17 cellular contexts compared by ENCODE assay signal in the genomic region with DNA sequence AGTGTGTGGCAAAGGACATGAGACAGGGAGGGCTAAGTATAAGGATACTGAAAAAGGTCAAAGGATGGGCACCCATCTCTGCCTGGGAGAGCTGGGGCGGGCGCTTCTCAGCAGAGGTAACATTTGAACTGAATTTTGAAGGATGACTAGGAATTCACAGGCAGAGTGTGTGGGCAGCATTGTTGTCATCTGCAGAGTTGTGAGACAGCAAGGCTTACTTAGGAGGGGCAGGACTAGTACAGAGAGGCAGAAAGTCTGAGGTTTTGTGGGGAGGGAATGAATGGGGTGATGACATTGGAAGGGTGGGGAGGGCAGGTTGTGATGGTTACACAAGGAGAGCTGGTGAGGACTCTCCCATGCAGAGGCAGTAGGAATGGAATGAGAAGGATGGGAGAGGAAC.
"Had no signal": no experiment of that assay in that cellular context is flagged by ENCODE, and none has a peak within 500 bp of the region (broad histone marks: within the 10 kb centered on the region; RNA-seq: fewer than 3 reads in every experiment).

No MANE protein-coding gene starts in this region.

- H3K9me3 Mint-ChIP-seq: activated naive CD4-positive, alpha-beta T cell treated with anti-CD3 and anti-CD28 coated beads, Interleukin-2, amount 10 ng/mL, durations not matched to agents 7 days and 5 days; activated T-helper 2 cell treated with anti-CD3 and anti-CD28 coated beads, Interferon-gamma antibody, Interleukin-2, Interleukin-4, amounts not matched to agents 10 μg/mL and 5 μg/mL and 100 μg/mL, durations not matched to agents 14 hours and 24 hours and 36 hours; central memory CD8-positive, alpha-beta T cell; dendritic cell treated with granulocyte-macrophage colony-stimulating factor and Interleukin-4, amounts not matched to agents 40 ng/mL and 50 ng/mL, for 4 days; endodermal cell; nephron progenitor cell had no signal

- DNase-seq: activated CD4-positive, alpha-beta T cell treated with anti-CD3 and anti-CD28 coated beads for 4 hours; activated naive CD4-positive, alpha-beta T cell treated with anti-CD3 and anti-CD28 coated beads, Interleukin-2, amount 10 ng/mL, durations not matched to agents 7 days and 5 days; endodermal cell; erythroblast; foreskin keratinocyte; left ventricle myocardium superior; mesendoderm; nephron progenitor cell; psoas muscle; stimulated activated CD4-positive, alpha-beta T cell treated with anti-CD3 and anti-CD28 coated beads, Interleukin-12 subunit alpha, Interleukin-12 subunit beta, amount 100 ng/mL, for 4 hours; stimulated activated naive CD8-positive, alpha-beta T cell treated with anti-CD3 and anti-CD28 coated beads, Interleukin-15, Interleukin-2, amounts not matched to agents 100 U/mL and 50 U/mL, for 24 hours; upper lobe of right lung; WERI-Rb-1 had no signal

- H3K4me3 Mint-ChIP-seq: activated naive CD4-positive, alpha-beta T cell treated with anti-CD3 and anti-CD28 coated beads, Interleukin-2, amount 10 ng/mL, durations not matched to agents 7 days and 5 days; central memory CD8-positive, alpha-beta T cell; dendritic cell treated with granulocyte-macrophage colony-stimulating factor and Interleukin-4, amounts not matched to agents 40 ng/mL and 50 ng/mL, for 4 days; endodermal cell; nephron progenitor cell had no signal

- H3K4me3 ChIP-seq: psoas muscle, upper lobe of right lung had no signal

- H3K9me3 ChIP-seq: psoas muscle, upper lobe of right lung had no signal

- H3K27ac ChIP-seq: foreskin keratinocyte, psoas muscle, upper lobe of right lung, WERI-Rb-1 had no signal

- H3K27ac Mint-ChIP-seq: activated naive CD4-positive, alpha-beta T cell treated with anti-CD3 and anti-CD28 coated beads, Interleukin-2, amount 10 ng/mL, durations not matched to agents 7 days and 5 days; activated T-helper 2 cell treated with anti-CD3 and anti-CD28 coated beads, Interferon-gamma antibody, Interleukin-2, Interleukin-4, amounts not matched to agents 10 μg/mL and 5 μg/mL and 100 μg/mL, durations not matched to agents 14 hours and 24 hours and 36 hours; dendritic cell treated with granulocyte-macrophage colony-stimulating factor and Interleukin-4, amounts not matched to agents 40 ng/mL and 50 ng/mL, for 4 days; endodermal cell; nephron progenitor cell had no signal

- H3K36me3 ChIP-seq: upper lobe of right lung, WERI-Rb-1 had no signal

- H3K4me1 ChIP-seq: foreskin keratinocyte, psoas muscle, upper lobe of right lung had no signal

- H3K27me3 ChIP-seq: foreskin keratinocyte, upper lobe of right lung had no signal

- H3K4me1 Mint-ChIP-seq: activated naive CD4-positive, alpha-beta T cell treated with anti-CD3 and anti-CD28 coated beads, Interleukin-2, amount 10 ng/mL, durations not matched to agents 7 days and 5 days; central memory CD8-positive, alpha-beta T cell; endodermal cell had no signal

- ATAC-seq: foreskin keratinocyte; left ventricle myocardium superior; psoas muscle; sciatic nerve; stimulated activated naive CD8-positive, alpha-beta T cell treated with anti-CD3 and anti-CD28 coated beads, Interleukin-15, Interleukin-2, amounts not matched to agents 100 U/mL and 50 U/mL, for 24 hours; upper lobe of right lung had no signal

- H3K27me3 Mint-ChIP-seq: activated naive CD4-positive, alpha-beta T cell treated with anti-CD3 and anti-CD28 coated beads, Interleukin-2, amount 10 ng/mL, durations not matched to agents 7 days and 5 days; central memory CD8-positive, alpha-beta T cell; dendritic cell treated with granulocyte-macrophage colony-stimulating factor and Interleukin-4, amounts not matched to agents 40 ng/mL and 50 ng/mL, for 4 days had no signal

- H3K36me3 Mint-ChIP-seq: activated naive CD4-positive, alpha-beta T cell treated with anti-CD3 and anti-CD28 coated beads, Interleukin-2, amount 10 ng/mL, durations not matched to agents 7 days and 5 days had no signal
